17 cellular contexts compared by ENCODE assay signal in genomic region chr14:102264775-102265174, GRCh38. TPM values are rescaled to one million over a fixed set of nuclear protein-coding genes. Genes with fewer than 3 reads are reported as not detected.
DNase-seq lines count a peak whose midpoint lies in the region; ATAC-seq and TF ChIP-seq lines count a peak whose summit lies in the region.
"Had no signal": no experiment of that assay in that cellular context is flagged by ENCODE, and none has a peak within 500 bp of the region (broad histone marks: within the 10 kb centered on the region; RNA-seq: fewer than 3 reads in every experiment).

No MANE protein-coding gene starts in this region.

- H3K27ac ChIP-seq in mammary epithelial cell (ENCODE audit: insufficient read depth, low read depth, low read length) (peak overlapping the region; percentile 89), osteoblast (ENCODE audit: low read depth, low read length) (peak overlapping the region; percentile 13)
- no peak overlapping the region for H3K27ac ChIP-seq in CD8-positive, alpha-beta T cell (ENCODE audit: low read depth, low read length)
- H3K27ac ChIP-seq: neural progenitor cell, SJSA1 had no signal

- peak overlapping the region; percentile 66 for H2AFZ ChIP-seq in mammary epithelial cell (ENCODE audit: low read depth, low read length)
- no peak overlapping the region for H2AFZ ChIP-seq in osteoblast (ENCODE audit: low read length)
- H2AFZ ChIP-seq: neural progenitor cell had no signal

- peaks cover 25% of the 10 kb centered on the region for H3K4me1 Mint-ChIP-seq in HFFc6 (ENCODE audit: low read depth)
- H3K4me1 Mint-ChIP-seq in CD8-positive, alpha-beta T cell (ENCODE audit: low read depth), result no peaks in the 10 kb centered on the region
- H3K4me1 Mint-ChIP-seq: endodermal cell, IgD-negative memory B cell had no signal

- peaks cover 4% of the 10 kb centered on the region for H3K36me3 Mint-ChIP-seq in HFFc6 (ENCODE audit: low read depth)
- no peaks in the 10 kb centered on the region for H3K36me3 Mint-ChIP-seq in CD8-positive, alpha-beta T cell
- H3K36me3 Mint-ChIP-seq: IgD-negative memory B cell, neural progenitor cell had no signal

- no peak overlapping the region for H3K4me3 Mint-ChIP-seq in HFFc6
- H3K4me3 Mint-ChIP-seq in CD8-positive, alpha-beta T cell, result no peak overlapping the region
- H3K4me3 Mint-ChIP-seq: endodermal cell, IgD-negative memory B cell, neural progenitor cell had no signal

- H3K79me2 ChIP-seq in mammary epithelial cell (ENCODE audit: insufficient read depth, low read length), result peaks cover 3% of the 10 kb centered on the region
- peaks cover 5% of the 10 kb centered on the region for H3K79me2 ChIP-seq in osteoblast (ENCODE audit: insufficient read depth, low read length)

- H4K20me1 ChIP-seq in mammary epithelial cell (ENCODE audit: insufficient read depth, low read length) (no peaks in the 10 kb centered on the region), osteoblast (ENCODE audit: insufficient read depth, low read length) (no peaks in the 10 kb centered on the region)

- 52% methylated on average over 4 of the region's 4 CpGs for WGBS in mammary epithelial cell (ENCODE audit: low coverage, missing lambda C conversion rate)

- H3K4me3 ChIP-seq in mammary epithelial cell (replicated peaks in 1 of 3; ENCODE audit: insufficient read depth in 1 of 3, low read depth in 2 of 3, low read length in 3 of 3), result no peak overlapping the region
- H3K4me3 ChIP-seq in osteoblast (ENCODE audit: insufficient read depth, low read length), result no peak overlapping the region
- no peak overlapping the region for H3K4me3 ChIP-seq in CD8-positive, alpha-beta T cell (ENCODE audit: low read depth, low read length)
- H3K4me3 ChIP-seq: neural progenitor cell, SJSA1 had no signal

- H3K9me3 ChIP-seq in mammary epithelial cell (replicated peaks; ENCODE audit: insufficient read depth, low read length), result no peaks in the 10 kb centered on the region
- H3K9me3 ChIP-seq in osteoblast (ENCODE audit: low read depth, low read length), result no peaks in the 10 kb centered on the region
- H3K9me3 ChIP-seq in CD8-positive, alpha-beta T cell (ENCODE audit: low read length), result no peaks in the 10 kb centered on the region
- H3K9me3 ChIP-seq: SJSA1 had no signal

- peak overlapping the region; percentile 31; the same call in 1 of the 2 replicates for H3K27ac Mint-ChIP-seq in HFFc6
- H3K27ac Mint-ChIP-seq in CD8-positive, alpha-beta T cell, result no peak overlapping the region
- H3K27ac Mint-ChIP-seq: endodermal cell, IgD-negative memory B cell had no signal

- DNase-seq in HFFc6, result no peak
- no peak for DNase-seq in mammary epithelial cell
- peak; percentile 66 for DNase-seq in left ventricle myocardium superior
- DNase-seq in osteoblast (ENCODE audit: insufficient read length, low spot score, missing footprints), result no peak
- DNase-seq in activated CD4-positive, alpha-beta T cell treated with anti-CD3 and anti-CD28 coated beads, Interleukin-2, amount 50 U/mL, for 1 hour, result no peak
- DNase-seq in CD8-positive, alpha-beta T cell, result no peak
- no peak for DNase-seq in NCI-H1105 treated with DMSO at 0.1 percent for 48 hours (lab: John Stamatoyannopoulos, UW)
- DNase-seq in middle frontal gyrus (ENCODE audit: extremely low spot score, low spot score), result no peak
- DNase-seq: endodermal cell, foreskin fibroblast, NCI-H2081, NCI-H524 treated with DMSO at 0.1 percent for 48 hours, T-helper 9 cell had no signal

- in situ Hi-C loops in mammary epithelial cell (cut with MboI; ENCODE audit: low sequenced_read_pairs in 2 of 2), result no loop called here

- no peak overlapping the region for H3K9ac ChIP-seq in mammary epithelial cell (ENCODE audit: insufficient read depth, low read length)
- H3K9ac ChIP-seq: neural progenitor cell had no signal

- H3K4me1 ChIP-seq in mammary epithelial cell (ENCODE audit: insufficient read depth, low read length) (peaks cover 31% of the 10 kb centered on the region), osteoblast (ENCODE audit: insufficient read depth, low read length) (no peaks in the 10 kb centered on the region)
- no peaks in the 10 kb centered on the region for H3K4me1 ChIP-seq in CD8-positive, alpha-beta T cell (ENCODE audit: insufficient read depth, low read length)

- H3K4me2 ChIP-seq in mammary epithelial cell (ENCODE audit: insufficient read depth, low read depth, low read length) (no peak overlapping the region), osteoblast (ENCODE audit: insufficient read depth, low read length) (no peak overlapping the region)
- H3K4me2 ChIP-seq: neural progenitor cell had no signal

- no TSS peak for BruUV-seq in mammary epithelial cell (replicated peaks; lab: Mats Ljungman, UMichigan)

- no peak for TF ChIP-seq CTCF in HFFc6 (IDR thresholded peaks at IDR 0.05)
- no peak for TF ChIP-seq CTCF in mammary epithelial cell (conservative IDR thresholded peaks at IDR 0.05 in 1 of 2, IDR thresholded peaks at IDR 0.05 in 1 of 2; ENCODE audit: extremely low read depth in 1 of 2, insufficient read depth in 1 of 2, low read depth in 1 of 2, low read length in 2 of 2)
- no peak for TF ChIP-seq CTCF in osteoblast (IDR thresholded peaks at IDR 0.05; ENCODE audit: extremely low read depth, low read depth, low read length)
- no peak for TF ChIP-seq CTCF in CD8-positive, alpha-beta T cell (IDR thresholded peaks at IDR 0.05)

- H3K27me3 Mint-ChIP-seq in HFFc6 (ENCODE audit: insufficient read depth), result no peaks in the 10 kb centered on the region
- no peaks in the 10 kb centered on the region for H3K27me3 Mint-ChIP-seq in CD8-positive, alpha-beta T cell (ENCODE audit: low read depth)
- H3K27me3 Mint-ChIP-seq: IgD-negative memory B cell had no signal

- ATAC-seq in left ventricle myocardium superior, result peak; percentile 97
- ATAC-seq in CD8-positive, alpha-beta T cell, result no peak
- ATAC-seq: activated CD4-positive, CD25-positive, alpha-beta regulatory T cell treated with anti-CD3 and anti-CD28 coated beads, Interleukin-2, amount 50 U/mL, for 24 hours had no signal

- H3K9me3 Mint-ChIP-seq in HFFc6, result no peaks in the 10 kb centered on the region
- H3K9me3 Mint-ChIP-seq in CD8-positive, alpha-beta T cell, result no peaks in the 10 kb centered on the region
- H3K9me3 Mint-ChIP-seq: endodermal cell, IgD-negative memory B cell, neural progenitor cell had no signal

- dilution Hi-C loops in mammary epithelial cell (cut with HindIII; ENCODE audit: low sequenced_read_pairs), result no loop called here

- CTCF ChIA-PET in mammary epithelial cell (lab: Charles Lee; ENCODE audit: low non-redundant PET), result no interaction called here
- CTCF ChIA-PET in CD8-positive, alpha-beta T cell (lab: Charles Lee), result interaction anchor here (0.6 to 1.1 kb wide), 2 partner anchors 28 to 360 kb away, joined by 3 read pairs; no protein-coding TSS in a partner anchor

- intact Hi-C loops in mammary epithelial cell (cut with micrococcal nuclease), result no loop called here
- intact Hi-C loops in left ventricle myocardium superior (cut with micrococcal nuclease), result no loop called here
- intact Hi-C loops in CD8-positive, alpha-beta T cell (cut with DNase I, micrococcal nuclease), result no loop called here

- H3K36me3 ChIP-seq in mammary epithelial cell (ENCODE audit: insufficient read depth, low read length), result peaks cover 3% of the 10 kb centered on the region
- H3K36me3 ChIP-seq in osteoblast (ENCODE audit: insufficient read depth, low read length), result peaks cover 7% of the 10 kb centered on the region
- no peaks in the 10 kb centered on the region for H3K36me3 ChIP-seq in CD8-positive, alpha-beta T cell (ENCODE audit: insufficient read depth, low read length)
- H3K36me3 ChIP-seq: neural progenitor cell, SJSA1 had no signal

- H3K27me3 ChIP-seq in mammary epithelial cell (ENCODE audit: insufficient read depth, low read length), result no peaks in the 10 kb centered on the region
- no peaks in the 10 kb centered on the region for H3K27me3 ChIP-seq in osteoblast (ENCODE audit: insufficient read depth, low read length)
- no peaks in the 10 kb centered on the region for H3K27me3 ChIP-seq in CD8-positive, alpha-beta T cell (ENCODE audit: insufficient read depth, low read length)
- H3K27me3 ChIP-seq: neural progenitor cell, SJSA1 had no signal

- POLR2A ChIA-PET in CD8-positive, alpha-beta T cell (lab: Charles Lee), result no interaction called here

RNA-seq across cellular contexts. Expression of gene MOK, which starts 40.2 kb away (rescaled TPM):
- total RNA-seq in HFFc6 (2021; fragmentation: NEBNext Ultra II Directional; extraction: Animal tissue kit (Norgen Biotek cat#: 25700)), result 10 to 100 TPM; 11.5 to 18.7 (median 14.8) TPM
- 10 to 100 TPM; 41.6 to 49.0 TPM for total RNA-seq in mammary epithelial cell
- 38.3 TPM for polyA plus RNA-seq in mammary epithelial cell
- 9.1 TPM for polyA minus RNA-seq in mammary epithelial cell
- 10.9 TPM for total RNA-seq in left ventricle myocardium superior
- total RNA-seq in osteoblast, result 81.0 and 86.1 TPM in 2 replicates
- 1 to 10 TPM; 2.7 to 3.6 TPM for total RNA-seq in CD8-positive, alpha-beta T cell

RNA-seq across cellular contexts. Expression of gene ZNF839, which starts 54.8 kb away (rescaled TPM):
- total RNA-seq in HFFc6 (2021; fragmentation: NEBNext Ultra II Directional; extraction: Animal tissue kit (Norgen Biotek cat#: 25700)), result 1 to 10 TPM; 6.7 to 8.3 (median 8.0) TPM
- total RNA-seq in mammary epithelial cell, result 10 to 100 TPM; 12.0 to 14.1 TPM
- polyA plus RNA-seq in mammary epithelial cell, result 8.3 TPM
- polyA minus RNA-seq in mammary epithelial cell, result 17.3 TPM
- total RNA-seq in left ventricle myocardium superior, result 7.4 TPM
- total RNA-seq in osteoblast, result 7.2 and 9.1 TPM in 2 replicates
- 10 to 100 TPM; 25.9 to 28.1 TPM for total RNA-seq in CD8-positive, alpha-beta T cell
